8 cellular contexts compared by ENCODE assay signal in the genomic region with DNA sequence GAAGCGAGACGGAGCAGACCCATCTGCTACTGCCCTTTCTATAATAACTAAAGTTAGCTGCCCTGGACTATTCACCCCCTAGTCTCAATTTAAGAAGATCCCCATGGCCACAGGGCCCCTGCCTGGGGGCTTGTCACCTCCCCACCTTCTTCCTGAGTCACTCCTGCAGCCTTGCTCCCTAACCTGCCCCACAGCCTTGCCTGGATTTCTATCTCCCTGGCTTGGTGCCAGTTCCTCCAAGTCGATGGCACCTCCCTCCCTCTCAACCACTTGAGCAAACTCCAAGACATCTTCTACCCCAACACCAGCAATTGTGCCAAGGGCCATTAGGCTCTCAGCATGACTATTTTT.
DNase-seq lines count a peak whose midpoint lies in the region; ATAC-seq, FAIRE-seq and TF ChIP-seq lines count a peak whose summit lies in the region.
"Not testable (repeated sequence)": the region's sequence is repeated elsewhere in the genome, so short reads cannot be mapped to it uniquely, and the experiment has no call there.

No MANE protein-coding gene starts in this region.

- intact Hi-C loops in breast epithelium (cut with DNase I; ENCODE audit: low total_unique reads); kidney (cut with DNase I); mucosa of descending colon (cut with DNase I, micrococcal nuclease); ovary (cut with DNase I); stomach (cut with DNase I; ENCODE audit: low total_unique reads); uterus (cut with DNase I; ENCODE audit: low total_unique reads): not testable (repeated sequence)

- H3K9me3 Mint-ChIP-seq in activated CD8-positive, alpha-beta T cell treated with anti-CD3 and anti-CD28 coated beads, Interleukin-2, amount 10 ng/mL, durations not matched to agents 7 days and 5 days (ENCODE audit: insufficient read depth); activated naive CD4-positive, alpha-beta T cell treated with anti-CD3 and anti-CD28 coated beads, Interleukin-2, amount 50 U/mL, for 24 hours: not testable (repeated sequence)

- not testable (repeated sequence) for H3K4me1 Mint-ChIP-seq in activated CD8-positive, alpha-beta T cell treated with anti-CD3 and anti-CD28 coated beads, Interleukin-2, amount 10 ng/mL, durations not matched to agents 7 days and 5 days (ENCODE audit: low read depth); activated naive CD4-positive, alpha-beta T cell treated with anti-CD3 and anti-CD28 coated beads, Interleukin-2, amount 50 U/mL, for 24 hours

- CTCF ChIA-PET in activated CD8-positive, alpha-beta T cell treated with anti-CD3 and anti-CD28 coated beads, Interleukin-2, amount 10 ng/mL, durations not matched to agents 7 days and 5 days (lab: Charles Lee) = not testable (repeated sequence)

- not testable (repeated sequence) for ATAC-seq in activated CD8-positive, alpha-beta T cell treated with anti-CD3 and anti-CD28 coated beads, Interleukin-2, amount 10 ng/mL, durations not matched to agents 7 days and 5 days; mucosa of descending colon

- not testable (repeated sequence) for H3K36me3 Mint-ChIP-seq in activated CD8-positive, alpha-beta T cell treated with anti-CD3 and anti-CD28 coated beads, Interleukin-2, amount 10 ng/mL, durations not matched to agents 7 days and 5 days (ENCODE audit: low read depth); activated naive CD4-positive, alpha-beta T cell treated with anti-CD3 and anti-CD28 coated beads, Interleukin-2, amount 50 U/mL, for 24 hours

- H3K4me3 Mint-ChIP-seq in activated CD8-positive, alpha-beta T cell treated with anti-CD3 and anti-CD28 coated beads, Interleukin-2, amount 10 ng/mL, durations not matched to agents 7 days and 5 days; activated naive CD4-positive, alpha-beta T cell treated with anti-CD3 and anti-CD28 coated beads, Interleukin-2, amount 50 U/mL, for 24 hours: not testable (repeated sequence)

- H3K4me1 ChIP-seq in breast epithelium; kidney (ENCODE audit: control insufficient read depth in 1 of 2, insufficient read depth in 1 of 2, low read depth in 1 of 2, low read length in 2 of 2); mucosa of descending colon (ENCODE audit: low read depth); ovary (ENCODE audit: insufficient read depth); stomach; uterus: not testable (repeated sequence)

- H3K4me3 ChIP-seq in breast epithelium; kidney (ENCODE audit: low read length in 2 of 2); mucosa of descending colon; ovary; stomach; uterus: not testable (repeated sequence)

- not testable (repeated sequence) for TF ChIP-seq CTCF in breast epithelium (IDR thresholded peaks at IDR 0.05); kidney (IDR thresholded peaks at IDR 0.05; ENCODE audit: borderline replicate concordance, extremely low read depth, insufficient read depth); mucosa of descending colon (IDR thresholded peaks at IDR 0.05); ovary (IDR thresholded peaks at IDR 0.05); stomach (IDR thresholded peaks at IDR 0.05); uterus (IDR thresholded peaks at IDR 0.05)

- H3K27me3 ChIP-seq in breast epithelium, ovary, stomach, uterus: not testable (repeated sequence)

- DNase-seq in activated CD8-positive, alpha-beta T cell treated with anti-CD3 and anti-CD28 coated beads, Interleukin-2, amount 10 ng/mL, durations not matched to agents 7 days and 5 days = peak; percentile 18
- DNase-seq in breast epithelium (ENCODE audit: low spot score in 2 of 2) (peak; percentile 10 to 51), kidney (peak; percentile 32), mucosa of descending colon (peak in 2 of 3 donors; percentile 3 to 12), ovary (peak in 3 of 5 donors; percentile 13 to 38 (median 13)), stomach (peak; percentile 27), uterus (peak; percentile 20 to 25)

- not testable (repeated sequence) for TF ChIP-seq POLR2A in breast epithelium (IDR thresholded peaks at IDR 0.05); ovary (IDR thresholded peaks at IDR 0.05); stomach (IDR thresholded peaks at IDR 0.05); uterus (IDR thresholded peaks at IDR 0.05)

- not testable (repeated sequence) for FAIRE-seq in kidney (lab: Jason Lieb, UNC)

- H3K9me3 ChIP-seq in breast epithelium; kidney (ENCODE audit: control insufficient read depth in 1 of 2, low read length in 2 of 2); mucosa of descending colon; ovary; stomach; uterus: not testable (repeated sequence)

- WGBS in ovary, 3 donors = 14 to 49% methylated on average over 1 to 3 of the region's 3 CpGs; no CpG with 5 or more reads in 1 of the 3 donors
- WGBS in stomach, 5 donors = 13 to 20% methylated on average over 1 of the region's 3 CpGs; no CpG with 5 or more reads in 3 of the 5 donors

- not testable (repeated sequence) for TF ChIP-seq EP300 in ovary (IDR thresholded peaks at IDR 0.05); stomach (IDR thresholded peaks at IDR 0.05)

- H3K9ac ChIP-seq in kidney (ENCODE audit: low read length in 2 of 2) = not testable (repeated sequence)

- H3K27ac ChIP-seq in breast epithelium; kidney (ENCODE audit: low read depth in 2 of 2, low read length in 2 of 2); ovary; stomach; uterus: not testable (repeated sequence)

- not testable (repeated sequence) for H3K27me3 Mint-ChIP-seq in activated CD8-positive, alpha-beta T cell treated with anti-CD3 and anti-CD28 coated beads, Interleukin-2, amount 10 ng/mL, durations not matched to agents 7 days and 5 days (ENCODE audit: low read depth); activated naive CD4-positive, alpha-beta T cell treated with anti-CD3 and anti-CD28 coated beads, Interleukin-2, amount 50 U/mL, for 24 hours

- H3K36me3 ChIP-seq in breast epithelium; kidney (ENCODE audit: control insufficient read depth in 1 of 2, insufficient read depth in 2 of 2, low read length in 2 of 2); mucosa of descending colon (ENCODE audit: low read depth); ovary; uterus: not testable (repeated sequence)
- H3K36me3 ChIP-seq in stomach = peaks cover 5 to 11% (median 8%) of the 10 kb centered on the region in 4 donors

- H3K27ac Mint-ChIP-seq in activated CD8-positive, alpha-beta T cell treated with anti-CD3 and anti-CD28 coated beads, Interleukin-2, amount 10 ng/mL, durations not matched to agents 7 days and 5 days = not testable (repeated sequence)
- H3K27ac Mint-ChIP-seq in activated naive CD4-positive, alpha-beta T cell treated with anti-CD3 and anti-CD28 coated beads, Interleukin-2, amount 50 U/mL, for 24 hours = peak overlapping the region; percentile 30

- POLR2A ChIA-PET in activated CD8-positive, alpha-beta T cell treated with anti-CD3 and anti-CD28 coated beads, Interleukin-2, amount 10 ng/mL, durations not matched to agents 7 days and 5 days (lab: Charles Lee) = not testable (repeated sequence)
